ENCODE assay signal across 8 cellular contexts in genomic region chr16:81096715-81097208, GRCh38. TPM values are rescaled to one million over a fixed set of nuclear protein-coding genes. Genes with fewer than 3 reads are reported as not detected.
A peak's percentile ranks its signal among the peaks of the same experiment; 100 is the strongest.
DNase-seq lines count a peak whose midpoint lies in the region; ATAC-seq, FAIRE-seq and TF ChIP-seq lines count a peak whose summit lies in the region.

No MANE protein-coding gene starts in this region.

- H3K4me3 ChIP-seq in SK-N-SH (ENCODE audit: low read depth in 2 of 2, low read length in 1 of 2) = peak overlapping the region in 1 of 2 experiments; percentile 28; a peak in 2 of 4 replicates
- peak overlapping the region; percentile 50 for H3K4me3 ChIP-seq in iPS-20b (ENCODE audit: low read length)
- peak overlapping the region; percentile 61 to 86 (median 66) for H3K4me3 ChIP-seq in stomach
- H3K4me3 ChIP-seq in small intestine (ENCODE audit: low read depth in 1 of 2, low read length in 2 of 2) = no peak overlapping the region

- no peak overlapping the region for H3K9ac ChIP-seq in SK-N-SH
- H3K9ac ChIP-seq in iPS-20b (ENCODE audit: low read depth, low read length) = no peak overlapping the region

- TF ChIP-seq POLR2A in stomach (IDR thresholded peaks at IDR 0.05) = no peak

- H3K4me1 Mint-ChIP-seq in activated CD4-positive, alpha-beta memory T cell treated with anti-CD3 and anti-CD28 coated beads for 36 hours (ENCODE audit: low read depth) = peaks cover 14% of the 10 kb centered on the region

- intact Hi-C loops in activated CD4-positive, alpha-beta memory T cell treated with anti-CD3 and anti-CD28 coated beads for 36 hours (cut with micrococcal nuclease) = loop anchor here (1.0 kb wide), 4 partner anchors 19 to 218 kb away; partner anchors contain the start of genes C16orf46 and GAN
- intact Hi-C loops in stomach (cut with DNase I; ENCODE audit: low total_unique reads) = no loop called here

- TF ChIP-seq EP300 in SK-N-SH (IDR thresholded peaks at IDR 0.05; ENCODE audit: borderline replicate concordance in 1 of 2, low read depth in 1 of 2, low read length in 1 of 2) (no peak), stomach (IDR thresholded peaks at IDR 0.05) (no peak)

- H3K9me3 Mint-ChIP-seq in activated CD4-positive, alpha-beta memory T cell treated with anti-CD3 and anti-CD28 coated beads for 36 hours = no peaks in the 10 kb centered on the region

- no peak for TF ChIP-seq RAD21 in SK-N-SH (IDR thresholded peaks at IDR 0.05; ENCODE audit: low read length)

- H3K9me2 ChIP-seq in SK-N-SH = no peaks in the 10 kb centered on the region

- H3K27me3 ChIP-seq in SK-N-SH (ENCODE audit: insufficient read depth) = no peaks in the 10 kb centered on the region
- no peaks in the 10 kb centered on the region for H3K27me3 ChIP-seq in iPS-20b (ENCODE audit: insufficient read depth, low read length)
- H3K27me3 ChIP-seq in stomach = no peaks in the 10 kb centered on the region
- no peaks in the 10 kb centered on the region for H3K27me3 ChIP-seq in small intestine (ENCODE audit: control insufficient read depth in 2 of 2, insufficient read depth in 2 of 2, low read length in 2 of 2)

- H4K20me1 ChIP-seq in SK-N-SH (ENCODE audit: insufficient read depth) = no peaks in the 10 kb centered on the region

- POLR2A ChIA-PET in SK-N-SH (lab: Yijun Ruan, JAX) = no interaction called here
- POLR2A ChIA-PET in activated CD4-positive, alpha-beta memory T cell treated with anti-CD3 and anti-CD28 coated beads for 36 hours (lab: Charles Lee) = no interaction called here

- TF ChIP-seq CTCF in SK-N-SH (IDR thresholded peaks at IDR 0.05) (no peak), stomach (IDR thresholded peaks at IDR 0.05) (no peak)

- no peaks in the 10 kb centered on the region for H3K9me3 ChIP-seq in SK-N-SH
- no peaks in the 10 kb centered on the region for H3K9me3 ChIP-seq in iPS-20b (ENCODE audit: insufficient read depth, low read depth, low read length)
- H3K9me3 ChIP-seq in stomach = no peaks in the 10 kb centered on the region
- H3K9me3 ChIP-seq in small intestine (ENCODE audit: control insufficient read depth, low read depth) = no peaks in the 10 kb centered on the region

- H3K4me2 ChIP-seq in SK-N-SH = peak overlapping the region; percentile 71

- H3F3A ChIP-seq in SK-N-SH (replicated peaks; ENCODE audit: insufficient read depth) = no peaks in the 10 kb centered on the region

- H2AFZ ChIP-seq in SK-N-SH (ENCODE audit: low read depth) = peak overlapping the region; percentile 97

- H3K79me2 ChIP-seq in SK-N-SH (ENCODE audit: insufficient read depth) = peaks cover 40% of the 10 kb centered on the region

- peaks cover 0 to 4% of the 10 kb centered on the region in 2 experiments; a peak in 1 of 4 replicates for H3K4me1 ChIP-seq in SK-N-SH (ENCODE audit: control insufficient read depth in 1 of 2, insufficient read depth in 2 of 2, low read depth in 1 of 2, low read length in 1 of 2)
- no peaks in the 10 kb centered on the region for H3K4me1 ChIP-seq in iPS-20b (ENCODE audit: insufficient read depth, low read length)
- peaks cover 5 to 14% (median 9%) of the 10 kb centered on the region in 4 donors for H3K4me1 ChIP-seq in stomach
- H3K4me1 ChIP-seq in small intestine (ENCODE audit: control insufficient read depth in 2 of 2, insufficient read depth in 1 of 2, low read depth in 1 of 2, low read length in 1 of 2) = no peaks in the 10 kb centered on the region

- H3K36me3 ChIP-seq in SK-N-SH (replicated peaks in 1 of 2; ENCODE audit: control insufficient read depth in 1 of 2, insufficient read depth in 2 of 2, low read length in 1 of 2) (peaks cover 0 to 14% of the 10 kb centered on the region in 2 experiments), iPS-20b (ENCODE audit: insufficient read depth, low read depth, low read length) (peaks cover 7% of the 10 kb centered on the region; the same call in 1 of the 2 replicates), stomach (no peaks in the 10 kb centered on the region), small intestine (ENCODE audit: control insufficient read depth in 2 of 2, insufficient read depth in 2 of 2, low read length in 2 of 2) (no peaks in the 10 kb centered on the region)

- peaks cover 2% of the 10 kb centered on the region for H3K36me3 Mint-ChIP-seq in activated CD4-positive, alpha-beta memory T cell treated with anti-CD3 and anti-CD28 coated beads for 36 hours

- peak overlapping the region in 1 of 2 experiments; percentile 32; a peak in 1 of 4 replicates for H3K27ac ChIP-seq in SK-N-SH (ENCODE audit: low read depth in 2 of 2, low read length in 1 of 2)
- no peak overlapping the region for H3K27ac ChIP-seq in iPS-20b (ENCODE audit: low read length)
- peak overlapping the region in 4 of 5 donors; percentile 51 to 83 (median 78) for H3K27ac ChIP-seq in stomach
- no peak overlapping the region for H3K27ac ChIP-seq in small intestine (ENCODE audit: low read depth in 1 of 2, low read length in 1 of 2)

- peak overlapping the region; percentile 53 for H3K4me3 Mint-ChIP-seq in activated CD4-positive, alpha-beta memory T cell treated with anti-CD3 and anti-CD28 coated beads for 36 hours

- CTCF ChIA-PET in SK-N-SH (lab: Yijun Ruan, JAX) = interaction anchor here (1.0 kb wide), 1 partner anchor 61 kb away, joined by 4 read pairs; the partner anchor contains the start of gene ATMIN
- CTCF ChIA-PET in activated CD4-positive, alpha-beta memory T cell treated with anti-CD3 and anti-CD28 coated beads for 36 hours (lab: Charles Lee) = interaction anchor here (1.4 kb wide), 1 partner anchor 61 kb away, joined by 5 read pairs; the partner anchor contains the start of gene ATMIN

- ATAC-seq in SK-N-SH treated with all-trans-retinoic acid at 6 μM for 48 hours (no peak), HG03520 (IDR thresholded peaks at IDR 0.05; ENCODE audit: unreplicated experiment) (no peak)

- WGBS in SK-N-SH (ENCODE audit: low lambda C conversion rate) = 41% methylated on average over 8 of the region's 8 CpGs
- 45 to 54% (median 53%) methylated on average over 8 of the region's 8 CpGs for WGBS in stomach, 5 donors
- WGBS in small intestine, 3 donors = 43 to 50% (median 44%) methylated on average over 8 of the region's 8 CpGs

- FAIRE-seq in small intestine (lab: Jason Lieb, UNC) = no peak

- H3K27ac Mint-ChIP-seq in activated CD4-positive, alpha-beta memory T cell treated with anti-CD3 and anti-CD28 coated beads for 36 hours = peak overlapping the region; percentile 70

- H3K27me3 Mint-ChIP-seq in activated CD4-positive, alpha-beta memory T cell treated with anti-CD3 and anti-CD28 coated beads for 36 hours = no peaks in the 10 kb centered on the region

- no peak for DNase-seq in SK-N-SH
- DNase-seq in activated CD4-positive, alpha-beta memory T cell treated with anti-CD3 and anti-CD28 coated beads for 36 hours = no peak
- DNase-seq in stomach = no peak
- no peak for DNase-seq in small intestine
- no peak for DNase-seq in epidermal melanocyte (ENCODE audit: insufficient read length, low spot score)

TF ChIP-seq in SK-N-SH, 30 proteins besides CTCF, POLR2A, EP300 and RAD21 (continues in another document):
- TF ChIP-seq NRF1 (IDR thresholded peaks at IDR 0.05; ENCODE audit: low read depth, low read length) = no peak
- no peak for TF ChIP-seq USF1 (IDR thresholded peaks at IDR 0.05; ENCODE audit: borderline replicate concordance, low read depth)
- no peak for TF ChIP-seq SMC3 (IDR thresholded peaks at IDR 0.05; ENCODE audit: low read depth, low read length)

TF ChIP-seq in SK-N-SH treated with all-trans-retinoic acid at 6 μM for 48 hours, 23 proteins besides CTCF, POLR2A, EP300 and RAD21 (continues in another document):
- TF ChIP-seq CSDC2 (CRISPR knock-in tag; IDR thresholded peaks at IDR 0.05) = no peak
- TF ChIP-seq ZNF8 (CRISPR knock-in tag; IDR thresholded peaks at IDR 0.05) = no peak
- no peak for TF ChIP-seq ZNF565 (CRISPR knock-in tag; conservative IDR thresholded peaks at IDR 0.05; ENCODE audit: low read depth)
- no peak for TF ChIP-seq TOX (CRISPR knock-in tag; IDR thresholded peaks at IDR 0.05; ENCODE audit: borderline replicate concordance)
- TF ChIP-seq GLIS3 (CRISPR knock-in tag; IDR thresholded peaks at IDR 0.05) = no peak
- TF ChIP-seq ESRRG (CRISPR knock-in tag; IDR thresholded peaks at IDR 0.05) = no peak
- no peak for TF ChIP-seq ZFP30 (CRISPR knock-in tag; IDR thresholded peaks at IDR 0.05)
- no peak for TF ChIP-seq CSRNP3 (CRISPR knock-in tag; IDR thresholded peaks at IDR 0.05)
- no peak for TF ChIP-seq BACH2 (CRISPR knock-in tag; IDR thresholded peaks at IDR 0.05; ENCODE audit: borderline replicate concordance)

RNA-seq across cellular contexts. Expression of gene GCSH, which starts 0.6 kb away (rescaled TPM):
- polyA plus RNA-seq in SK-N-SH (2012; rRNA removed) (20.7 and 21.6 TPM in 2 replicates), stomach (10 to 100 TPM; 22.6 to 36.4 (median 29.4) TPM), small intestine (10 to 100 TPM in 2 of 3 donors, 1 to 10 TPM in 1; 2.7 to 27.9 (median 11.1) TPM)
- polyA plus RNA-seq in SK-N-SH (2012; cell fraction: cytosol; rRNA removed) = 36.6 and 54.5 TPM in 2 replicates
- polyA plus RNA-seq in SK-N-SH (2012; cell fraction: nucleus; rRNA removed) = 7.4 and 9.7 TPM in 2 replicates
- total RNA-seq in activated CD4-positive, alpha-beta memory T cell treated with anti-CD3 and anti-CD28 coated beads for 36 hours = 10 to 100 TPM; 23.9 to 24.7 TPM
- total RNA-seq in stomach = 10 to 100 TPM in 3 of 5 donors, 1 to 10 TPM in 2; 4.9 to 29.0 (median 22.5) TPM

RNA-seq across cellular contexts. Expression of gene C16orf46, which starts 19.7 kb away (rescaled TPM):
- 1.2 and 1.5 TPM in 2 replicates for polyA plus RNA-seq in SK-N-SH (2012; rRNA removed)
- polyA plus RNA-seq in SK-N-SH (2012; cell fraction: cytosol; rRNA removed) = 1.00 and 1.4 TPM in 2 replicates
- polyA plus RNA-seq in SK-N-SH (2012; cell fraction: nucleus; rRNA removed) = 1.1 and 2.6 TPM in 2 replicates
- total RNA-seq in activated CD4-positive, alpha-beta memory T cell treated with anti-CD3 and anti-CD28 coated beads for 36 hours = under 1 TPM; 0.44 to 0.86 TPM
- total RNA-seq in stomach = under 1 TPM in 1 of 5 donors, not detected in 4; 0.73 TPM
- polyA plus RNA-seq in stomach = 1 to 10 TPM in 1 of 3 donors, under 1 TPM in 2; 0.44 to 1.1 (median 0.50) TPM
- polyA plus RNA-seq in small intestine = under 1 TPM in 1 of 3 donors, not detected in 2; 0.54 TPM

Comparison
In these comparisons a context has a peak if more than half of its experiments do, and no peak if none do; other contexts are left out.
1. H3K27ac ChIP-seq: peak in stomach (4 of 5); none in iPS-20b (single experiment) and small intestine (0 of 2).
2. H3K4me3 ChIP-seq: peak in iPS-20b (single experiment) and stomach (4 of 4); none in small intestine (0 of 2).